In genomic region chr1:23403735-23404486, GRCh38 we compare ENCODE assay signal across 8 cellular contexts. TPM values are rescaled to one million over a fixed set of nuclear protein-coding genes. Genes with fewer than 3 reads are reported as not detected.
DNase-seq lines count a peak whose midpoint lies in the region; ATAC-seq lines count a peak whose summit lies in the region.

No MANE protein-coding gene starts in this region.

- H3K36me3 ChIP-seq in skeletal muscle satellite cell (ENCODE audit: insufficient read depth, low read length) = no peaks in the 10 kb centered on the region

- no peaks in the 10 kb centered on the region for H3K27me3 ChIP-seq in skeletal muscle satellite cell (ENCODE audit: control insufficient read depth, insufficient read depth, low read length)

- H3K9me3 ChIP-seq in iPS-18c (ENCODE audit: control insufficient read depth, insufficient read depth, low read length) = no peaks in the 10 kb centered on the region
- H3K9me3 ChIP-seq in skeletal muscle satellite cell (replicated peaks; ENCODE audit: low read length) = no peaks in the 10 kb centered on the region

- no peak overlapping the region for H3K9ac ChIP-seq in skeletal muscle satellite cell (ENCODE audit: low read depth, low read length)

- peak; percentile 81 for DNase-seq in activated gamma-delta T cell treated with Interleukin-2 at 50 U/mL for 16 hours
- no peak for DNase-seq in activated gamma-delta T cell (lab: John Stamatoyannopoulos, UW)
- DNase-seq in NCI-H2107 (lab: John Stamatoyannopoulos, UW) = peak; percentile 98
- DNase-seq in UCSD-AML1 (lab: John Stamatoyannopoulos, UW; ENCODE audit: unreplicated experiment) = peak; percentile 83
- DNase-seq in brain pericyte (ENCODE audit: low read depth, low spot score) = peak; percentile 74

- no peak for ATAC-seq in GM21786 (IDR thresholded peaks at IDR 0.05; ENCODE audit: unreplicated experiment)

- H3K4me3 ChIP-seq in iPS-18c (ENCODE audit: insufficient read depth, low read depth, low read length) (peak overlapping the region; percentile 25; the same call in 1 of the 2 replicates), skeletal muscle satellite cell (ENCODE audit: low read length) (peak overlapping the region; percentile 25)

- peak overlapping the region; percentile 61 for H3K4me2 ChIP-seq in skeletal muscle satellite cell (ENCODE audit: low read length)

- peaks cover 25% of the 10 kb centered on the region for H3K4me1 ChIP-seq in skeletal muscle satellite cell (ENCODE audit: control insufficient read depth, insufficient read depth, low read length)

RNA-seq across cellular contexts. Expression of gene TCEA3, which starts 20.6 kb away (rescaled TPM):
- total RNA-seq in skeletal muscle satellite cell (2012; rRNA removed) = 2.0 and 2.2 TPM in 2 replicates

RNA-seq across cellular contexts. Expression of gene ZNF436, which starts 34.3 kb away (rescaled TPM):
- total RNA-seq in skeletal muscle satellite cell (2012; rRNA removed) = 10.6 and 12.0 TPM in 2 replicates

RNA-seq across cellular contexts. Expression of gene HNRNPR, which starts 59.8 kb away (rescaled TPM):
- total RNA-seq in skeletal muscle satellite cell (2012; rRNA removed) = 47.4 and 60.6 TPM in 2 replicates
